ENCODE assay signal across 8 cellular contexts in genomic region chr2:55418072-55418471, GRCh38. TPM values are rescaled to one million over a fixed set of nuclear protein-coding genes. Genes with fewer than 3 reads are reported as not detected.
DNase-seq lines count a peak whose midpoint lies in the region; ATAC-seq and TF ChIP-seq lines count a peak whose summit lies in the region.

No MANE protein-coding gene starts in this region.

- H3K9me3 Mint-ChIP-seq in memory B cell: no peaks in the 10 kb centered on the region

- no peaks in the 10 kb centered on the region for H3K27me3 ChIP-seq in heart right ventricle
- H3K27me3 ChIP-seq in ascending aorta: no peaks in the 10 kb centered on the region
- no peaks in the 10 kb centered on the region for H3K27me3 ChIP-seq in uterus

- H3K4me3 ChIP-seq in heart right ventricle: peak overlapping the region; percentile 74 to 93 (median 84)
- peak overlapping the region; percentile 83 to 92 for H3K4me3 ChIP-seq in ascending aorta
- peak overlapping the region; percentile 66 to 93 for H3K4me3 ChIP-seq in uterus

- 20 to 23% methylated on average over 2 of the region's 2 CpGs for WGBS in heart right ventricle, 2 donors

- H3K27ac Mint-ChIP-seq in memory B cell: peak overlapping the region; percentile 85

- H3K36me3 Mint-ChIP-seq in memory B cell: no peaks in the 10 kb centered on the region

- H3K27ac ChIP-seq in heart right ventricle (peak overlapping the region in 4 of 10 donors; percentile 87 to 93 (median 92)), ascending aorta (no peak overlapping the region), uterus (peak overlapping the region in 1 of 2 donors; percentile 93)

- TF ChIP-seq POLR2A in uterus (IDR thresholded peaks at IDR 0.05): no peak

- H3K4me3 Mint-ChIP-seq in memory B cell: peak overlapping the region; percentile 97

- TF ChIP-seq CTCF in heart right ventricle (IDR thresholded peaks at IDR 0.05) (no peak), ascending aorta (IDR thresholded peaks at IDR 0.05) (no peak), uterus (IDR thresholded peaks at IDR 0.05) (no peak)

- H3K4me1 Mint-ChIP-seq in memory B cell: peaks cover 29% of the 10 kb centered on the region

- H3K27me3 Mint-ChIP-seq in memory B cell: no peaks in the 10 kb centered on the region

- intact Hi-C loops in heart right ventricle (cut with DNase I): loop anchor here in 6 of 10 donors (2.0 to 10.0 kb wide), 8 partner anchors 46 to 199 kb away; partner anchors contain the start of genes CFAP36 (in 2 of the 6), PPP4R3B (in 2 of the 6) and MTIF2 (in 1 of the 6)
- intact Hi-C loops in left ventricle myocardium superior (cut with micrococcal nuclease): no loop called here
- intact Hi-C loops in ascending aorta (cut with DNase I): loop anchor here (2.0 to 5.0 kb wide), 3 partner anchors 101 to 696 kb away; partner anchors contain the start of genes CFAP36, CLHC1, EML6 and RPS27A
- intact Hi-C loops in uterus (cut with DNase I; ENCODE audit: low total_unique reads): no loop called here

- no peak for DNase-seq in heart right ventricle
- no peak for DNase-seq in left ventricle myocardium superior
- no peak for DNase-seq in ascending aorta (ENCODE audit: low spot score in 2 of 2)
- no peak for DNase-seq in memory B cell (ENCODE audit: low spot score in 2 of 2)
- DNase-seq in uterus: no peak
- no peak for DNase-seq in activated CD8-positive, alpha-beta memory T cell treated with anti-CD3 and anti-CD28 coated beads for 24 hours

- H3K9me3 ChIP-seq in heart right ventricle (no peaks in the 10 kb centered on the region), ascending aorta (no peaks in the 10 kb centered on the region), uterus (no peaks in the 10 kb centered on the region)

- peaks cover 0 to 48% (median 23%) of the 10 kb centered on the region in 9 donors for H3K4me1 ChIP-seq in heart right ventricle
- H3K4me1 ChIP-seq in ascending aorta: peaks cover 0 to 8% of the 10 kb centered on the region in 2 donors
- H3K4me1 ChIP-seq in uterus: no peaks in the 10 kb centered on the region

- H3K36me3 ChIP-seq in heart right ventricle (peaks cover 0 to 12% (median 0%) of the 10 kb centered on the region in 9 donors), ascending aorta (no peaks in the 10 kb centered on the region), uterus (no peaks in the 10 kb centered on the region)

- ATAC-seq in heart right ventricle (no peak), left ventricle myocardium superior (no peak), memory B cell (ENCODE audit: low read depth) (no peak), HG03159 (IDR thresholded peaks at IDR 0.05; ENCODE audit: unreplicated experiment) (no peak), HG03521 (IDR thresholded peaks at IDR 0.05; ENCODE audit: unreplicated experiment) (no peak)

RNA-seq across cellular contexts. Expression of gene CCDC88A, which starts 1.6 kb away (rescaled TPM):
- total RNA-seq in heart right ventricle (10 to 100 TPM; 18.6 to 30.0 (median 22.6) TPM), left ventricle myocardium superior (15.8 TPM), ascending aorta (39.2 TPM), uterus (100 to 1,000 TPM in 1 of 4 donors, 10 to 100 TPM in 3; 34.1 to 152 (median 49.9) TPM)
- polyA plus RNA-seq in heart right ventricle: 10 to 100 TPM in 1 of 2 donors, 1 to 10 TPM in 1; 7.8 to 45.4 TPM

Comparison
In these comparisons a context has a peak if more than half of its experiments do, and no peak if none do; other contexts are left out.
1. intact Hi-C loops: an anchor here in heart right ventricle (2.0 to 10.0 kb wide) and ascending aorta (2.0 to 5.0 kb wide); none called in left ventricle myocardium superior and uterus.